In the genomic region with DNA sequence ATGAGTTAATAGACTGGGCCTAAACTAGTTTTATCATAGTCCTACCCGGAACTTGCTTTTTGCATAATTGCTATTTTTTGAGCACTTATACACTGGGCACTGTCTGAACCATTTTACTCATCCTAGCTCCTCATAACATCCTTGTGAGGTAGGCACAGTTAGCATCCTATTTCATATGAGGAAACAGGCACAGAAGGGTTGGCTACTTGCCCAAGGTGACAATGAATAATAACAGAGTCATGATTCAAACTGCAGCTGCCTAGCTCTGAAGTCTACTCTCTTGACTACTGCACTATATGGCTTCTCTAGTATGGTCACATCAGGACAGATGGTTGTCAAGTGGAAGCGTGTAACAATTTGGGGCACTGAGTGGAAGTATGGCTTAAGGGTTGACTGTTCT, we compare ENCODE assay signal across 1 cellular context.
A peak's percentile ranks its signal among the peaks of the same experiment; 100 is the strongest.
TF ChIP-seq lines count a peak whose summit lies in the region.

No MANE protein-coding gene starts in this region.

TF ChIP-seq in K562, 482 proteins besides CTCF, POLR2A, EP300 and RAD21:
- TF ChIP-seq, protein P1, sequence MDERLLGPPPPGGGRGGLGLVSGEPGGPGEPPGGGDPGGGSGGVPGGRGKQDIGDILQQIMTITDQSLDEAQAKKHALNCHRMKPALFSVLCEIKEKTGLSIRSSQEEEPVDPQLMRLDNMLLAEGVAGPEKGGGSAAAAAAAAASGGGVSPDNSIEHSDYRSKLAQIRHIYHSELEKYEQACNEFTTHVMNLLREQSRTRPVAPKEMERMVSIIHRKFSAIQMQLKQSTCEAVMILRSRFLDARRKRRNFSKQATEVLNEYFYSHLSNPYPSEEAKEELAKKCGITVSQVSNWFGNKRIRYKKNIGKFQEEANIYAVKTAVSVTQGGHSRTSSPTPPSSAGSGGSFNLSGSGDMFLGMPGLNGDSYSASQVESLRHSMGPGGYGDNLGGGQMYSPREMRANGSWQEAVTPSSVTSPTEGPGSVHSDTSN (CRISPR knock-in tag; IDR thresholded peaks at IDR 0.05; ENCODE audit: low read depth), result no peak
- TF ChIP-seq, protein P1 (tag; conservative IDR thresholded peaks at IDR 0.05; ENCODE audit: low read depth), result peak; percentile 81
- TF ChIP-seq HOXB6 (CRISPR knock-in tag; IDR thresholded peaks at IDR 0.05; ENCODE audit: borderline replicate concordance), result no peak
- TF ChIP-seq C11orf30 (IDR thresholded peaks at IDR 0.05; ENCODE audit: low read depth), result peak; percentile 15; the same call in 1 of the 2 replicates
- TF ChIP-seq MEIS2 (IDR thresholded peaks at IDR 0.05; ENCODE audit: partially characterized antibody), result peak; percentile 33
- peak; percentile 70 for TF ChIP-seq NFIC (IDR thresholded peaks at IDR 0.05)
- TF ChIP-seq KHSRP (IDR thresholded peaks at IDR 0.05), result no peak
TF ChIP-seq in K562: peak in this region for 4.
